In the genomic region with DNA sequence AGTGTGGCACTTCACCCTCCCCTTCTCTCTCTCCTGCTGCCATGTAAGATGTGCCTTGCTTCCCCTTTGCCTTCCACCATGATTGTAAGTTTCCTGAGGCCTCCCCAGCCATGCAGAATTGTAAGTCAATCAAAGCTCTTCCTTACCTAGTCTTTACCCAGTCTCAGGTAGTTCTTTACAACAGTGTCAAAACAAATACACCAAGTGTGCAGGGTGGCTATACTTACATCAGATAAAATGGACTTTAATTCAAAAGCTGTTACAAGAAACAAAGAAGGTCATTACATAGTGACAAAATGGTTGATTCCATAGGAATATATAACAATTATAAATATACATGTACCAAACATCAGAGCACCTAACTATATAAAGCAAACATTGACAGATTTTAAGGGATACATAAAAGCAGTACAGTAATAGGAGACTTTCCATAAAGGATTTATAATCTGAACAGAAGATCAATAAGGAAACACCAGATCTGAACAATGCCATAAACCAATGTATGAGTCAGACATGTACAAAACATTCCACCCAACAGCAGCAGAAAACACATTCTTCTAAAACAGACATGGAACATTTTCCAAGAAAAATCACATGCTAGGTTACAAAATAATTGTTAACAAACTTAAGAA, we compare ENCODE assay signal across 11 cellular contexts. TPM values are rescaled to one million over a fixed set of nuclear protein-coding genes. Genes with fewer than 3 reads are reported as not detected.
DNase-seq lines count a peak whose midpoint lies in the region; ATAC-seq, FAIRE-seq and TF ChIP-seq lines count a peak whose summit lies in the region.
"Not testable (repeated sequence)": the region's sequence is repeated elsewhere in the genome, so short reads cannot be mapped to it uniquely, and the experiment has no call there.
"Had no signal": no experiment of that assay in that cellular context is flagged by ENCODE, and none has a peak within 500 bp of the region (broad histone marks: within the 10 kb centered on the region; RNA-seq: fewer than 3 reads in every experiment).

No MANE protein-coding gene starts in this region.

- DNase-seq in GM18507 (ENCODE audit: extremely low spot score, insufficient read length, low read depth); HTR-8/SVneo (ENCODE audit: insufficient read length, low spot score); frontal cortex (ENCODE audit: low spot score in 2 of 2); pancreas: not testable (repeated sequence)

- H3K9me3 ChIP-seq in pancreas: not testable (repeated sequence)

- not testable (repeated sequence) for TF ChIP-seq CTCF in pancreas (IDR thresholded peaks at IDR 0.05)

- H3K36me3 ChIP-seq in pancreas: not testable (repeated sequence)

- H3K4me1 ChIP-seq in pancreas: not testable (repeated sequence)

- H3K27me3 ChIP-seq in pancreas: not testable (repeated sequence)

- FAIRE-seq in GM18507 (lab: Jason Lieb, UNC) (peak; percentile 36), HTR-8/SVneo (lab: Jason Lieb, UNC) (peak; percentile 78), colon (lab: Jason Lieb, UNC) (peak; percentile 81), frontal cortex (lab: Jason Lieb, UNC) (peak; percentile 77), pancreas (lab: Jason Lieb, UNC) (peak; percentile 90)

- H3K4me3 ChIP-seq in pancreas: not testable (repeated sequence)

- H3K27ac ChIP-seq in pancreas: not testable (repeated sequence)

- not testable (repeated sequence) for ATAC-seq in pancreas

- intact Hi-C loops in pancreas (cut with DNase I): not testable (repeated sequence)

RNA-seq across cellular contexts. Expression of gene OR1A1, which starts 17.4 kb away (rescaled TPM):
- total RNA-seq in frontal cortex (not detected), pancreas (not detected)
- not detected for polyA plus RNA-seq in pancreas
- total RNA-seq: A172; A673; Calu3; CD4-positive, alpha-beta memory T cell; H9 had no signal
- polyA plus RNA-seq: BJ; CD4-positive, alpha-beta memory T cell had no signal

RNA-seq across cellular contexts. Expression of gene OR1A2, which starts 27.5 kb away (rescaled TPM):
- not detected for total RNA-seq in frontal cortex
- not detected for total RNA-seq in pancreas
- not detected for polyA plus RNA-seq in pancreas
- total RNA-seq: A172; A673; Calu3; CD4-positive, alpha-beta memory T cell; H9 had no signal
- polyA plus RNA-seq: BJ; CD4-positive, alpha-beta memory T cell had no signal
